12 cellular contexts compared by ENCODE assay signal in genomic region chr4:177225605-177226004, GRCh38.
DNase-seq lines count a peak whose midpoint lies in the region; ATAC-seq and TF ChIP-seq lines count a peak whose summit lies in the region.
"Had no signal": no experiment of that assay in that cellular context is flagged by ENCODE, and none has a peak within 500 bp of the region (broad histone marks: within the 10 kb centered on the region; RNA-seq: fewer than 3 reads in every experiment).

No MANE protein-coding gene starts in this region.

- no peak overlapping the region for H2BK12ac ChIP-seq in mesenchymal stem cell (ENCODE audit: low read length in 2 of 2)

- H2AK5ac ChIP-seq in mesenchymal stem cell (ENCODE audit: low read length, severe bottlenecking), result peak overlapping the region; percentile 81

- no peak overlapping the region for H4K91ac ChIP-seq in mesenchymal stem cell (ENCODE audit: low read length)

- no peak overlapping the region for H3K4me3 ChIP-seq in mesenchymal stem cell (ENCODE audit: insufficient read depth in 1 of 2, low read depth in 1 of 2, low read length in 2 of 2)
- H3K4me3 ChIP-seq in tibial artery, result no peak overlapping the region
- H3K4me3 ChIP-seq: skin epidermis, transverse colon had no signal

- H3K36me3 ChIP-seq in mesenchymal stem cell (ENCODE audit: control insufficient read depth in 1 of 2, insufficient read depth in 2 of 2, low read depth in 1 of 2, low read length in 2 of 2), result no peaks in the 10 kb centered on the region
- no peaks in the 10 kb centered on the region for H3K36me3 ChIP-seq in tibial artery
- H3K36me3 ChIP-seq: neutrophil, transverse colon had no signal

- H3K27me3 ChIP-seq in mesenchymal stem cell (ENCODE audit: control insufficient read depth in 1 of 2, insufficient read depth in 1 of 2, low read length in 2 of 2) (no peaks in the 10 kb centered on the region), tibial artery (no peaks in the 10 kb centered on the region)
- H3K27me3 ChIP-seq: neutrophil, transverse colon had no signal

- H2BK15ac ChIP-seq in mesenchymal stem cell (ENCODE audit: low read depth, poor library complexity, severe bottlenecking), result no peak overlapping the region

- H3K9me3 ChIP-seq in mesenchymal stem cell (ENCODE audit: control insufficient read depth, low read length) (no peaks in the 10 kb centered on the region), tibial artery (no peaks in the 10 kb centered on the region)
- H3K9me3 ChIP-seq: neutrophil, transverse colon had no signal

- H3K4me1 ChIP-seq in mesenchymal stem cell (ENCODE audit: control insufficient read depth, insufficient read depth, low read depth, low read length) (no peaks in the 10 kb centered on the region), tibial artery (peaks cover 0 to 6% (median 0%) of the 10 kb centered on the region in 4 donors)
- H3K4me1 ChIP-seq: transverse colon had no signal

- intact Hi-C loops in tibial artery (cut with DNase I; ENCODE audit: low total_unique reads), result no loop called here

- H3K14ac ChIP-seq in mesenchymal stem cell (ENCODE audit: low read length in 2 of 2), result no peak overlapping the region

- H3K18ac ChIP-seq in mesenchymal stem cell (ENCODE audit: low read depth in 1 of 2, low read length in 2 of 2), result no peak overlapping the region

- no peak overlapping the region for H3K23ac ChIP-seq in mesenchymal stem cell (ENCODE audit: low read length in 2 of 2)

- no peak overlapping the region for H2BK5ac ChIP-seq in mesenchymal stem cell (ENCODE audit: low read depth, low read length, poor library complexity, severe bottlenecking)

- ATAC-seq in GM19324 (IDR thresholded peaks at IDR 0.05; ENCODE audit: low FRiP score, unreplicated experiment) (peak; percentile 81), HG02588 (IDR thresholded peaks at IDR 0.05; ENCODE audit: unreplicated experiment) (peak; percentile 86), HG03159 (IDR thresholded peaks at IDR 0.05; ENCODE audit: unreplicated experiment) (peak; percentile 67), HG03354 (IDR thresholded peaks at IDR 0.05; ENCODE audit: poor library complexity, severe bottlenecking, unreplicated experiment) (no peak)
- ATAC-seq: CD8-positive, alpha-beta T cell; Panc1 had no signal

- H2BK120ac ChIP-seq in mesenchymal stem cell (ENCODE audit: low read depth, low read length), result no peak overlapping the region

- H3K4ac ChIP-seq in mesenchymal stem cell (ENCODE audit: low read depth in 1 of 2, low read length in 2 of 2), result no peak overlapping the region

- no peak for TF ChIP-seq CTCF in tibial artery (IDR thresholded peaks at IDR 0.05)

- no peak overlapping the region for H3K9ac ChIP-seq in mesenchymal stem cell (ENCODE audit: low read length)

- H3K27ac ChIP-seq in mesenchymal stem cell (ENCODE audit: low read length, poor library complexity, severe bottlenecking) (no peak overlapping the region), tibial artery (no peak overlapping the region), caudate nucleus (ENCODE audit: low read depth, low read length) (no peak overlapping the region)
- H3K27ac ChIP-seq: neutrophil, skin epidermis, transverse colon had no signal

- no peak overlapping the region for H4K8ac ChIP-seq in mesenchymal stem cell (ENCODE audit: low read length)

- 67% methylated on average over 1 of the region's 1 CpG for WGBS in mesenchymal stem cell

- no peak overlapping the region for H3K4me2 ChIP-seq in mesenchymal stem cell (ENCODE audit: low read length, poor library complexity, severe bottlenecking)

- DNase-seq in mesenchymal stem cell (no peak), tibial artery (no peak), caudate nucleus (lab: John Stamatoyannopoulos, UW) (no peak)
- DNase-seq: CD8-positive, alpha-beta T cell; transverse colon had no signal

- H3K79me1 ChIP-seq in mesenchymal stem cell (replicated peaks; ENCODE audit: low read length, poor library complexity, severe bottlenecking), result no peaks in the 10 kb centered on the region

- no peak overlapping the region for H2AFZ ChIP-seq in mesenchymal stem cell (ENCODE audit: low read depth, low read length)
